29 cellular contexts compared by ENCODE assay signal in genomic region chr6:142322066-142322465, GRCh38. TPM values are rescaled to one million over a fixed set of nuclear protein-coding genes. Genes with fewer than 3 reads are reported as not detected.
"Had no signal": no experiment of that assay in that cellular context is flagged by ENCODE, and none has a peak within 500 bp of the region (broad histone marks: within the 10 kb centered on the region; RNA-seq: fewer than 3 reads in every experiment).

No MANE protein-coding gene starts in this region.

- H3K36me3 ChIP-seq: adrenal gland, MG63 had no signal

- H3K4me1 ChIP-seq: adrenal gland, body of pancreas had no signal

- H3K36me3 Mint-ChIP-seq: activated naive CD8-positive, alpha-beta T cell treated with anti-CD3 and anti-CD28 coated beads, Interleukin-2, amount 10 ng/mL, durations not matched to agents 7 days and 5 days had no signal

- H3K27ac ChIP-seq: adrenal gland, body of pancreas, KMS-11, SK-N-MC had no signal

- H3K27ac Mint-ChIP-seq: activated CD8-positive, alpha-beta T cell treated with anti-CD3 and anti-CD28 coated beads, Interleukin-2, amount 10 ng/mL, durations not matched to agents 7 days and 5 days; activated naive CD8-positive, alpha-beta T cell treated with anti-CD3 and anti-CD28 coated beads, Interleukin-2, amount 10 ng/mL, durations not matched to agents 7 days and 5 days had no signal

- H3K4me2 ChIP-seq: KMS-11 had no signal

- H3K4me3 ChIP-seq: adrenal gland, body of pancreas, MG63, SK-N-MC had no signal

- H3K27me3 ChIP-seq: adrenal gland, body of pancreas had no signal

- H3K9me3 ChIP-seq: adrenal gland, body of pancreas, MG63 had no signal

- ATAC-seq: activated CD8-positive, alpha-beta T cell treated with anti-CD3 and anti-CD28 coated beads, Interleukin-2, amount 10 ng/mL, durations not matched to agents 7 days and 5 days; body of pancreas; Right ventricle myocardium inferior had no signal

- H3K4me3 Mint-ChIP-seq: activated CD8-positive, alpha-beta T cell treated with anti-CD3 and anti-CD28 coated beads, Interleukin-2, amount 10 ng/mL, durations not matched to agents 7 days and 5 days; activated naive CD8-positive, alpha-beta T cell treated with anti-CD3 and anti-CD28 coated beads, Interleukin-2, amount 10 ng/mL, durations not matched to agents 7 days and 5 days; central memory CD8-positive, alpha-beta T cell had no signal

- H3K4me1 Mint-ChIP-seq: activated naive CD8-positive, alpha-beta T cell treated with anti-CD3 and anti-CD28 coated beads, Interleukin-2, amount 10 ng/mL, durations not matched to agents 7 days and 5 days; central memory CD8-positive, alpha-beta T cell had no signal

- DNase-seq: activated CD4-positive, alpha-beta T cell treated with anti-CD3 and anti-CD28 coated beads for 48 hours; activated CD4-positive, alpha-beta T cell treated with anti-CD3 and anti-CD28 coated beads, Interleukin-2, amount 50 U/mL, for 4 hours; activated CD4-positive, CD25-positive, alpha-beta regulatory T cell treated with anti-CD3 and anti-CD28 coated beads, Interleukin-2, amount 50 U/mL, for 72 hours; activated CD8-positive, alpha-beta memory T cell treated with anti-CD3 and anti-CD28 coated beads, Interleukin-2, amount 50 U/mL, for 48 hours; activated CD8-positive, alpha-beta T cell treated with anti-CD3 and anti-CD28 coated beads, Interleukin-2, amount 10 ng/mL, durations not matched to agents 7 days and 5 days; activated naive CD4-positive, alpha-beta T cell treated with anti-CD3 and anti-CD28 coated beads, Interleukin-2, amount 50 U/mL, for 16 hours; activated naive CD8-positive, alpha-beta T cell treated with anti-CD3 and anti-CD28 coated beads, Interleukin-2, amount 10 ng/mL, durations not matched to agents 7 days and 5 days; activated T-cell treated with anti-CD3 and anti-CD28 coated beads, Interleukin-2, amount 50 U/mL, for 1 hour; adrenal gland; aorta; body of pancreas; MG63; MV-4-11; NCI-H1092 treated with DMSO at 0.1 percent for 48 hours; NCI-H1694; NCI-H2029; NCI-H2107; NCI-H2171 treated with DMSO at 0.1 percent for 48 hours; NCI-H510A; NCI-H526 treated with DMSO at 0.1 percent for 48 hours; NCI-H82; NK-92 treated with Interleukin-12 subunit alpha and Interleukin-12 subunit beta, amount 100 ng/mL, for 24 hours; OCI-M1; SW 1271 had no signal

- H3K9me3 Mint-ChIP-seq: activated naive CD8-positive, alpha-beta T cell treated with anti-CD3 and anti-CD28 coated beads, Interleukin-2, amount 10 ng/mL, durations not matched to agents 7 days and 5 days; central memory CD8-positive, alpha-beta T cell had no signal

- H3K9ac ChIP-seq: KMS-11 had no signal

RNA-seq across cellular contexts. Expression of gene ADGRG6, which starts 20.3 kb away (rescaled TPM):
- total RNA-seq: T-helper 1 cell treated with Interleukin-12 subunit alpha and Interleukin-12 subunit beta and Interleukin-4 antibody, amounts not matched to agents 30 ng/mL and 1 ng/mL, for 36 hours had no signal
